ENCODE assay signal across 19 cellular contexts in the genomic region with DNA sequence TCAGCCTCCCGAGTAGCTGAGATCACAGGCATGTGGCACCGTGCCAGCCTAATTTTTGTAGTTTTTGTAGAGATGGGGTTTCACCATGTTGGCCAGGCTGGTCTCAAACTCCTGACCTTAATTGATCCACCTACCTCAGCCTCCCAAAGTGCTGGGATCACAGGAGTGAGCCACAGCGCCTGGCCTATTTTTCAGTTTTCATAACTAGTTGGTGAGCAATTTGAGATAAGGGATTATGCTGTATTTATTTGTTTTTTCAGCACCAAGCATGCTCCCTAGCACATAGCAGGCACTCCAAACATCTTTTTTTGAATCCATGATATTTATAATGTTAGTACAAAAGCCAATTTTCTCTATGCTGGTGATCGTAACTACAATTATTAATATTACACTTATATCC.
"Had no signal": no experiment of that assay in that cellular context is flagged by ENCODE, and none has a peak within 500 bp of the region (broad histone marks: within the 10 kb centered on the region; RNA-seq: fewer than 3 reads in every experiment).

No MANE protein-coding gene starts in this region.

- H3K4me1 ChIP-seq: foreskin keratinocyte, heart left ventricle, left lung, lower lobe of right lung had no signal

- H3K9me3 ChIP-seq: esophagus muscularis mucosa, gastroesophageal sphincter, lower lobe of right lung had no signal

- H3K36me3 ChIP-seq: esophagus muscularis mucosa, gastroesophageal sphincter, heart left ventricle, left lung, lower lobe of right lung had no signal

- H3K27ac ChIP-seq: coronary artery, dorsolateral prefrontal cortex, esophagus muscularis mucosa, foreskin keratinocyte, gastroesophageal sphincter, heart left ventricle, hepatocyte, left lung, lower lobe of right lung had no signal

- H3K4me3 ChIP-seq: coronary artery, dorsolateral prefrontal cortex, esophagus muscularis mucosa, gastroesophageal sphincter, heart left ventricle, hepatocyte, left lung, lower lobe of right lung, mucosa of descending colon had no signal

- DNase-seq: dermis blood vessel endothelial cell; dorsolateral prefrontal cortex; effector CD4-positive, alpha-beta T cell; effector memory CD4-positive, alpha-beta T cell; foreskin keratinocyte; heart left ventricle; hypothalamus; immature natural killer cell; left cardiac atrium; left lung; left ventricle myocardium superior; lower lobe of right lung; mesenchymal stem cell; mucosa of descending colon; naive B cell had no signal

- H3K27me3 ChIP-seq: dorsolateral prefrontal cortex, esophagus muscularis mucosa, gastroesophageal sphincter, heart left ventricle, hepatocyte, left lung had no signal
